ENCODE assay signal across 11 cellular contexts in the genomic region with DNA sequence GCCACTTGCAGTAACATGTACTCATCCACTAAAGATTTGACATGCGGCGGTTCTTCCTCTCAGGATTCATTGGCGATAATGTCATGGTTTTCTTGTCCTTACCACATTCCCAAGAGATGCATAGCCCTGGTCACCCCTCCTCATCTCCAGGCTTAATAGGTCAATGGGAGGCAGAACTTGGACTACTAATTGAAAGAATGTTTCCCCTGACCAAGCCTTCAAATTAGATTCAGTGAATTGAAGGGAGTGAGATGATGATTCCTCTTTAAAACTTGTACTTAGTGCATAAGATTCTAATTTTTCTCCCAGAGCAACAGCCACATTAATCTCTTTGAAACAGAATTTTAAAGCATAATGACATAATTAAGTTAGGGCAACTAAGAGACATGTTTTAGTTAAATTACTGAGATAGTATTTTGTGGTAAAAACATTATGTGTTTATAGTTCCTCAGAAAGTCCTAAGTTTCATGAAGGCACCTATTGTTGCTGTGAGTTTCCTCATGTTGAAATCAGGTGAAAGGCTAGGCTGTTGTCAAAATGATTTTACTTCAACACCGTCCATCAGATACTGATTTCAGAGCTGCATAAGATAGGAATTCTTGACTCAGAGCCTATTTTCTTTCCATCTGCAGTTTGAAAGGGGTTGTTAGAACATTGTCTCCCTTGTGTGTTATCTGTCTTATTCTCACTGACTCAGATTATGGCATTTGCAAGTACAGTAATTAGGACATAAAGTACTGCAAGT. TPM values are rescaled to one million over a fixed set of nuclear protein-coding genes. Genes with fewer than 3 reads are reported as not detected.
A peak's percentile ranks its signal among the peaks of the same experiment; 100 is the strongest.
DNase-seq lines count a peak whose midpoint lies in the region; ATAC-seq and TF ChIP-seq lines count a peak whose summit lies in the region.
"Had no signal": no experiment of that assay in that cellular context is flagged by ENCODE, and none has a peak within 500 bp of the region (broad histone marks: within the 10 kb centered on the region; RNA-seq: fewer than 3 reads in every experiment).

No MANE protein-coding gene starts in this region.

- H3K4me2 ChIP-seq in GM23338 (no peak overlapping the region), trophoblast cell (ENCODE audit: low read length) (no peak overlapping the region)

- H2AFZ ChIP-seq in GM23338, result no peak overlapping the region
- no peak overlapping the region for H2AFZ ChIP-seq in trophoblast cell (ENCODE audit: insufficient read depth, low read length, poor library complexity)

- H4K12ac ChIP-seq in trophoblast cell (ENCODE audit: low read depth, low read length), result no peak overlapping the region

- no peaks in the 10 kb centered on the region for H3K9me3 ChIP-seq in trophoblast cell (ENCODE audit: insufficient read depth, low read depth, low read length)
- H3K9me3 ChIP-seq: tibial artery had no signal

- no peaks in the 10 kb centered on the region for H3K27me3 Mint-ChIP-seq in GM23338 (ENCODE audit: insufficient read depth, low read depth, poor library complexity)

- H3K27ac ChIP-seq in GM23338 (ENCODE audit: low read depth) (0 out of 2 replicates have a peak overlapping the region, but pooled peaks have one; percentile 6), trophoblast cell (ENCODE audit: low read depth, low read length) (peak overlapping the region; percentile 80)
- H3K27ac ChIP-seq: tibial artery had no signal

- no peak overlapping the region for H3K9ac ChIP-seq in trophoblast cell (ENCODE audit: low read length)

- H3K9me2 ChIP-seq in GM23338 (ENCODE audit: insufficient read depth), result no peaks in the 10 kb centered on the region

- no peaks in the 10 kb centered on the region for H3F3A ChIP-seq in GM23338 (replicated peaks; ENCODE audit: low read depth)

- no peak overlapping the region for H3K4ac ChIP-seq in trophoblast cell (ENCODE audit: low read depth, low read length)

- DNase-seq in GM23338 (ENCODE audit: low spot score) (no peak), SK-MEL-5 (ENCODE audit: low read depth, low spot score) (peak; percentile 53), fibroblast of the aortic adventitia (ENCODE audit: low read depth) (peak; percentile 79), trophoblast cell (peak; percentile 78 to 91), GM13976 (ENCODE audit: low spot score) (no peak), COR-L47 (lab: John Stamatoyannopoulos, UW) (no peak), NCI-H2196 treated with DMSO at 0.1 percent for 48 hours (lab: John Stamatoyannopoulos, UW; ENCODE audit: unreplicated experiment) (no peak), NCI-H446 (lab: John Stamatoyannopoulos, UW) (no peak)
- DNase-seq: NCI-H1092; stimulated activated CD4-positive, alpha-beta T cell treated with anti-CD3 and anti-CD28 coated beads, Interleukin-15, amount 100 ng/mL, for 24 hours; tibial artery had no signal

- no peak overlapping the region for H2BK12ac ChIP-seq in trophoblast cell (ENCODE audit: low read length)

- whole genome bisulfite sequencing in trophoblast cell (ENCODE audit: extremely low coverage, insufficient coverage, insufficient read length), result no CpG with 5 or more reads among the region's 4 CpGs

- no peaks in the 10 kb centered on the region for H3K27me3 ChIP-seq in GM23338 (ENCODE audit: insufficient read depth)
- no peaks in the 10 kb centered on the region for H3K27me3 ChIP-seq in trophoblast cell (ENCODE audit: insufficient read depth, low read length)
- H3K27me3 ChIP-seq: tibial artery had no signal

- H2BK120ac ChIP-seq in trophoblast cell (ENCODE audit: insufficient read depth, low read length, poor library complexity), result no peak overlapping the region

- H3K23ac ChIP-seq in trophoblast cell (ENCODE audit: low read length), result no peak overlapping the region

- TF ChIP-seq CTCF in GM23338 (conservative IDR thresholded peaks at IDR 0.05; ENCODE audit: low read depth in 2 of 2), result no peak
- TF ChIP-seq CTCF in fibroblast of the aortic adventitia (IDR thresholded peaks at IDR 0.05; ENCODE audit: insufficient read depth, low read length), result no peak
- TF ChIP-seq CTCF in GM13976 (IDR thresholded peaks at IDR 0.05; ENCODE audit: borderline replicate concordance, control extremely low read depth, extremely low read depth, insufficient read depth, missing control alignments), result no peak

- no peaks in the 10 kb centered on the region for H4K20me1 ChIP-seq in GM23338 (replicated peaks; ENCODE audit: insufficient read depth)

- H3K4me1 ChIP-seq in GM23338 (ENCODE audit: insufficient read depth) (peaks cover 27% of the 10 kb centered on the region), trophoblast cell (ENCODE audit: control insufficient read depth in 1 of 2, insufficient read depth in 2 of 2, low read length in 2 of 2) (peaks cover 0 to 9% of the 10 kb centered on the region in 2 experiments)

- no peak overlapping the region for H4K8ac ChIP-seq in trophoblast cell (ENCODE audit: low read depth, low read length)

- no peaks in the 10 kb centered on the region for H3K9me3 Mint-ChIP-seq in GM23338

- H4K91ac ChIP-seq in trophoblast cell (ENCODE audit: low read depth, low read length), result no peak overlapping the region

- no peak overlapping the region for H2BK5ac ChIP-seq in trophoblast cell (ENCODE audit: low read depth, low read length, poor library complexity)

- in situ Hi-C loops in SK-MEL-5 (cut with HindIII; ENCODE audit: low pct_unique_long_range_greater_than_20kb, low sequenced_read_pairs), result no loop called here
- in situ Hi-C loops in GM13976 (cut with MboI; ENCODE audit: low sequenced_read_pairs, unreplicated experiment), result no loop called here

- H3K79me1 ChIP-seq in trophoblast cell (ENCODE audit: low read length), result peaks cover 6% of the 10 kb centered on the region

- no peak overlapping the region for H3K18ac ChIP-seq in trophoblast cell (ENCODE audit: low read length)

- no peak overlapping the region for H3K4me3 Mint-ChIP-seq in GM23338

- peak overlapping the region; percentile 27; the same call in 1 of the 2 replicates for H3K27ac Mint-ChIP-seq in GM23338

- H3K36me3 ChIP-seq in GM23338 (ENCODE audit: insufficient read depth) (no peaks in the 10 kb centered on the region), trophoblast cell (ENCODE audit: control insufficient read depth in 1 of 2, insufficient read depth in 2 of 2, low read length in 2 of 2) (no peaks in the 10 kb centered on the region)

- H2AK5ac ChIP-seq in trophoblast cell (ENCODE audit: low read length), result no peak overlapping the region

- peaks cover 6% of the 10 kb centered on the region; the same call in 1 of the 3 replicates for H3K36me3 Mint-ChIP-seq in GM23338 (ENCODE audit: low read depth)

- no peak for ATAC-seq in GM23338

- H3K79me2 ChIP-seq in GM23338 (replicated peaks; ENCODE audit: insufficient read depth), result no peaks in the 10 kb centered on the region; the same call in 1 of the 2 replicates
- no peaks in the 10 kb centered on the region for H3K79me2 ChIP-seq in trophoblast cell (ENCODE audit: control insufficient read depth, insufficient read depth, low read length, poor library complexity)

- H3K14ac ChIP-seq in trophoblast cell (ENCODE audit: low read length), result no peak overlapping the region

- H3K4me3 ChIP-seq in GM23338 (no peak overlapping the region), fibroblast of the aortic adventitia (ENCODE audit: low read depth, low read length) (no peak overlapping the region), trophoblast cell (ENCODE audit: low read depth, low read length) (no peak overlapping the region)
- H3K4me3 ChIP-seq: tibial artery had no signal

- H3K4me1 Mint-ChIP-seq in GM23338, result peaks cover 33% of the 10 kb centered on the region

TF ChIP-seq in GM23338, 12 proteins besides CTCF, POLR2A, EP300 and RAD21:
- TF ChIP-seq STAT1 (IDR thresholded peaks at IDR 0.05; ENCODE audit: unreplicated experiment) (no peak), EZH2 (IDR thresholded peaks at IDR 0.05; ENCODE audit: low read depth, unreplicated experiment) (no peak), EZH2phosphoT487 (IDR thresholded peaks at IDR 0.05; ENCODE audit: unreplicated experiment) (no peak), POLR2AphosphoS5 (IDR thresholded peaks at IDR 0.05; ENCODE audit: low read depth) (no peak), JUNB (IDR thresholded peaks at IDR 0.05; ENCODE audit: unreplicated experiment) (no peak), NANOG (IDR thresholded peaks at IDR 0.05; ENCODE audit: borderline replicate concordance) (no peak), ZNF331 (CRISPR knock-in tag; IDR thresholded peaks at IDR 0.05; ENCODE audit: low read depth) (no peak)

RNA-seq across cellular contexts. Expression of a gene that starts 48.5 kb away (rescaled TPM):
- 34.3 and 37.7 TPM in 2 replicates for total RNA-seq in GM23338 (2014; rRNA removed; shearing (Covaris generic))
- polyA plus RNA-seq in GM23338 (2016; fragmentation: Nextera tagmentation; extraction: Ambion mirVana), result 42.3 and 58.7 TPM in 2 replicates
- 31.4 and 34.4 TPM in 2 replicates for total RNA-seq in SK-MEL-5 (2014; rRNA removed; shearing (Covaris generic))
- 26.5 and 33.6 TPM in 2 replicates for polyA plus RNA-seq in SK-MEL-5 (2015; cell fraction: cytosol; rRNA removed)
- polyA plus RNA-seq in SK-MEL-5 (2015; cell fraction: nucleus; rRNA removed), result 34.6 and 44.3 TPM in 2 replicates
- total RNA-seq in fibroblast of the aortic adventitia (ENCODE audit: low replicate concordance), result 20.8 and 41.6 TPM in 2 replicates
- 13.2 and 14.0 TPM in 2 replicates for polyA plus RNA-seq in trophoblast cell (2013)

RNA-seq across cellular contexts. Expression of a gene that starts 54.6 kb away (rescaled TPM):
- 36.5 and 38.7 TPM in 2 replicates for total RNA-seq in GM23338 (2014; rRNA removed; shearing (Covaris generic))
- 27.1 and 27.4 TPM in 2 replicates for polyA plus RNA-seq in GM23338 (2016; fragmentation: Nextera tagmentation; extraction: Ambion mirVana)
- total RNA-seq in SK-MEL-5 (2014; rRNA removed; shearing (Covaris generic)), result 41.5 and 41.8 TPM in 2 replicates
- 46.3 and 57.0 TPM in 2 replicates for polyA plus RNA-seq in SK-MEL-5 (2015; cell fraction: cytosol; rRNA removed)
- polyA plus RNA-seq in SK-MEL-5 (2015; cell fraction: nucleus; rRNA removed), result 18.2 and 25.6 TPM in 2 replicates
- 7.0 and 29.3 TPM in 2 replicates for total RNA-seq in fibroblast of the aortic adventitia (ENCODE audit: low replicate concordance)
- polyA plus RNA-seq in trophoblast cell (2013), result 40.4 and 42.2 TPM in 2 replicates

Comparison
In these comparisons a context has a peak if more than half of its experiments do, and no peak if none do; other contexts are left out.
1. DNase-seq: peak in SK-MEL-5 (single experiment), fibroblast of the aortic adventitia (single experiment) and trophoblast cell (2 of 2); none in GM23338 (single experiment), GM13976 (single experiment), COR-L47 (single experiment), NCI-H2196 treated with DMSO at 0.1 percent for 48 hours (single experiment) and NCI-H446 (0 of 2).